In genomic region chr7:138979988-138980574, GRCh38 we compare ENCODE assay signal across 8 cellular contexts. TPM values are rescaled to one million over a fixed set of nuclear protein-coding genes. Genes with fewer than 3 reads are reported as not detected.
DNase-seq lines count a peak whose midpoint lies in the region; ATAC-seq and TF ChIP-seq lines count a peak whose summit lies in the region.

No MANE protein-coding gene starts in this region.

- no peak for TF ChIP-seq CTCF in A673 (conservative IDR thresholded peaks at IDR 0.05; ENCODE audit: low read depth, low read length)
- no peak for TF ChIP-seq CTCF in body of pancreas (IDR thresholded peaks at IDR 0.05)
- no peak for TF ChIP-seq CTCF in mesothelial cell of epicardium (IDR thresholded peaks at IDR 0.05; ENCODE audit: unreplicated experiment)

- H3K9me3 ChIP-seq in A673 (ENCODE audit: low read depth, low read length, poor library complexity, severe bottlenecking) (no peaks in the 10 kb centered on the region), body of pancreas (no peaks in the 10 kb centered on the region)

- no peak for TF ChIP-seq POLR2A in body of pancreas (IDR thresholded peaks at IDR 0.05)

- H3K4me1 ChIP-seq in A673 (ENCODE audit: insufficient read depth, low read length, poor library complexity, severe bottlenecking): peaks cover 19% of the 10 kb centered on the region
- peaks cover 47% of the 10 kb centered on the region for H3K4me1 ChIP-seq in body of pancreas

- intact Hi-C loops in A673 (cut with micrococcal nuclease; ENCODE audit: unreplicated experiment) (loop anchor here (5.0 kb wide), 1 partner anchor 93 kb away; no protein-coding TSS in a partner anchor), body of pancreas (cut with DNase I) (no loop called here)

- H3K27me3 Mint-ChIP-seq in mesothelial cell of epicardium (ENCODE audit: low read depth): no peaks in the 10 kb centered on the region

- peaks cover 28% of the 10 kb centered on the region for H3K27me3 ChIP-seq in A673 (replicated peaks; ENCODE audit: insufficient read depth, low read depth, low read length, poor library complexity)
- H3K27me3 ChIP-seq in body of pancreas: no peaks in the 10 kb centered on the region

- CTCF ChIA-PET in A673 (lab: Charles Lee): no interaction called here

- H3K4me3 ChIP-seq in A673 (ENCODE audit: low read depth, low read length, poor library complexity, severe bottlenecking) (peak overlapping the region; percentile 56), body of pancreas (peak overlapping the region in 1 of 2 donors; percentile 19)

- POLR2A ChIA-PET in A673 (lab: Charles Lee; ENCODE audit: low non-redundant PET): no interaction called here

- H3K27ac Mint-ChIP-seq in mesothelial cell of epicardium: peak overlapping the region; percentile 95

- no TSS peak for BruUV-seq in A673 (replicated peaks; lab: Mats Ljungman, UMichigan)

- peak; percentile 5 for ATAC-seq in body of pancreas

- H3K4me3 Mint-ChIP-seq in mesothelial cell of epicardium: peak overlapping the region; percentile 95

- 22 to 25% methylated on average over 9 of the region's 9 CpGs for WGBS in body of pancreas, 2 donors

- H3K9me3 Mint-ChIP-seq in mesothelial cell of epicardium: no peaks in the 10 kb centered on the region

- no peaks in the 10 kb centered on the region for H3K36me3 Mint-ChIP-seq in mesothelial cell of epicardium

- H3K27ac ChIP-seq in A673 (ENCODE audit: low read depth, low read length, poor library complexity, severe bottlenecking) (no peak overlapping the region), body of pancreas (peak overlapping the region; percentile 18 to 78 (median 72))

- no peak for DNase-seq in A673 (ENCODE audit: low spot score)
- peak; percentile 22 for DNase-seq in HCEC 1CT
- DNase-seq in body of pancreas: no peak
- no peak for DNase-seq in mesothelial cell of epicardium (ENCODE audit: low spot score in 2 of 2, unreplicated experiment in 2 of 2)
- no peak for DNase-seq in OCI-M2 (lab: John Stamatoyannopoulos, UW; ENCODE audit: unreplicated experiment)
- no peak for DNase-seq in nucleus accumbens (lab: John Stamatoyannopoulos, UW)
- DNase-seq in NCI-H446 treated with DMSO at 0.1 percent for 48 hours (lab: John Stamatoyannopoulos, UW): no peak
- no peak for DNase-seq in GM19240 (ENCODE audit: insufficient read length, low spot score)

- H3K36me3 ChIP-seq in A673 (ENCODE audit: insufficient read depth, low read length, poor library complexity, severe bottlenecking) (no peaks in the 10 kb centered on the region), body of pancreas (replicated peaks in 1 of 2; ENCODE audit: insufficient read depth in 1 of 2, low read depth in 2 of 2) (no peaks in the 10 kb centered on the region)

- H3K4me1 Mint-ChIP-seq in mesothelial cell of epicardium: peaks cover 38% of the 10 kb centered on the region

RNA-seq across cellular contexts. Expression of gene KIAA1549, which starts 1.1 kb away (rescaled TPM):
- total RNA-seq in A673 (2021) (2.5 and 4.2 TPM in 2 replicates), body of pancreas (1 to 10 TPM; 5.3 to 6.0 TPM), mesothelial cell of epicardium (33.9 to 34.8 TPM (median 34.1 TPM) in 3 replicates)

RNA-seq across cellular contexts. Expression of gene ZC3HAV1L, which starts 55.8 kb away (rescaled TPM):
- 35.3 and 36.5 TPM in 2 replicates for total RNA-seq in A673 (2021)
- total RNA-seq in body of pancreas: 10 to 100 TPM in 1 of 2 donors, 1 to 10 TPM in 1; 6.2 to 20.8 TPM
- 1.7 to 2.2 TPM (median 1.9 TPM) in 3 replicates for total RNA-seq in mesothelial cell of epicardium
